In the genomic region with DNA sequence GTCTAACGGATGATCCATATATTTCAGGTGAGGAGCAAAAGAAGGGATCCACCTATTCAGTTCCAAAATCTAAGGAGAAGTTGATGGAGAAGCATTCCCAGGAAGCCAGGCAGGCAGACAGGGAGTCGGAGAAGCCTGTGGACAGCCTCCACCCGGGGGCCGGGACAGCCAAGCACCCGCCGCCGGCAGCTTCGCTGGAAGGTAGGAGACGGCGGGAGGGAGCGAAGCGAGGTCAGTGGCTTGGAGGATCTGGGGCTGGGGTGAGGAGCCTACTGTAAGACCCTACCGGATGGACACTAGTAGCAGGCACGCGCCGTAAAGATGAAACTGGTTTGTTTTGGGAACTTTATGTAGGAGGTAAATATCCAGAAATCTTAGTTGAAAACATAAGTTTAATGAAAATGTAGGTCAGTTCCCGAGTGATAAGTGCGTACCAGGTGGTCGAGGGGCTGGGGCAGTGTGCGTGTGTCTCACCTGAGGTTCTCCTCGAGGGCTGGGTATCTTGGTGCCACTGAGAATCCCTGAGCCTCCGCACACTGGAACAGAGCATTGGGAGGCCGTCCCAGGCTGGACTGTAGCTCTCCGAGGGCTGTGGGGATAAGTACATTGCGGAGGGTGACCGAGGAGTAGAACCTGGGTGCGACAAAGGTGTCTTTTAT, we compare ENCODE assay signal across 8 cellular contexts. TPM values are rescaled to one million over a fixed set of nuclear protein-coding genes. Genes with fewer than 3 reads are reported as not detected.
DNase-seq lines count a peak whose midpoint lies in the region; ATAC-seq and TF ChIP-seq lines count a peak whose summit lies in the region.

No MANE protein-coding gene starts in this region.

- peak overlapping the region; percentile 94 for H3K9ac ChIP-seq in BLaER1

- peak; percentile 33 for DNase-seq in activated CD4-positive, alpha-beta memory T cell treated with anti-CD3 and anti-CD28 coated beads, Interleukin-2, amount 10 ng/mL, durations not matched to agents 7 days and 5 days
- DNase-seq in cardiac septum (ENCODE audit: low spot score) (peak; percentile 50), sigmoid colon (no peak), germinal center (ENCODE audit: low spot score) (no peak)

- peak overlapping the region; percentile 95 for H3K4me2 ChIP-seq in BLaER1

- H3K27me3 ChIP-seq in BLaER1 = no peaks in the 10 kb centered on the region
- no peaks in the 10 kb centered on the region for H3K27me3 ChIP-seq in sigmoid colon

- no peak for ATAC-seq in GM21737 (IDR thresholded peaks at IDR 0.05; ENCODE audit: unreplicated experiment)
- ATAC-seq in HG03097 (IDR thresholded peaks at IDR 0.05; ENCODE audit: low FRiP score, unreplicated experiment) = no peak

- H3K36me3 Mint-ChIP-seq in activated CD4-positive, alpha-beta memory T cell treated with anti-CD3 and anti-CD28 coated beads, Interleukin-2, amount 10 ng/mL, durations not matched to agents 7 days and 5 days (ENCODE audit: low read depth) = peaks cover 36% of the 10 kb centered on the region

- intact Hi-C loops in cardiac septum (cut with DNase I) (no loop called here), sigmoid colon (cut with DNase I) (loop anchor here (5.0 kb wide), 1 partner anchor 64 kb away; a partner anchor contains a TSS)

- H3K4me3 ChIP-seq in BLaER1 = peak overlapping the region; percentile 97
- peak overlapping the region; percentile 93 for H3K4me3 ChIP-seq in HEK293 (ENCODE audit: low read depth, low read length)
- H3K4me3 ChIP-seq in sigmoid colon = peak overlapping the region; percentile 93 to 99 (median 97)

- H3K36me3 ChIP-seq in BLaER1 (peaks cover 49% of the 10 kb centered on the region), HEK293 (ENCODE audit: control insufficient read depth in 2 of 2, insufficient read depth in 1 of 2, low read length in 2 of 2) (peaks cover 7 to 49% of the 10 kb centered on the region in 2 experiments; a peak in 2 of 3 replicates), sigmoid colon (peaks cover 0 to 23% (median 1%) of the 10 kb centered on the region in 4 donors)

- peaks cover 49% of the 10 kb centered on the region for H3K4me1 Mint-ChIP-seq in activated CD4-positive, alpha-beta memory T cell treated with anti-CD3 and anti-CD28 coated beads, Interleukin-2, amount 10 ng/mL, durations not matched to agents 7 days and 5 days

- peak overlapping the region; percentile 90 for H3K4me3 Mint-ChIP-seq in activated CD4-positive, alpha-beta memory T cell treated with anti-CD3 and anti-CD28 coated beads, Interleukin-2, amount 10 ng/mL, durations not matched to agents 7 days and 5 days

- TF ChIP-seq POLR2A in sigmoid colon (IDR thresholded peaks at IDR 0.05) = no peak

- 9 to 20% methylated on average over 27 of the region's 27 CpGs for WGBS in sigmoid colon, 2 donors

- CTCF ChIA-PET in HEK293 (lab: Yijun Ruan, JAX) = interaction anchor here (0.7 to 1.1 kb wide), 3 partner anchors 9 to 96 kb away, joined by 3 read pairs; no protein-coding TSS in a partner anchor
- CTCF ChIA-PET in activated CD4-positive, alpha-beta memory T cell treated with anti-CD3 and anti-CD28 coated beads, Interleukin-2, amount 10 ng/mL, durations not matched to agents 7 days and 5 days (lab: Charles Lee) = interaction anchor here (2.0 kb wide), 1 partner anchor 42 kb away, joined by 7 read pairs; a partner anchor contains a TSS

- no peaks in the 10 kb centered on the region for H3K9me3 ChIP-seq in BLaER1
- H3K9me3 ChIP-seq in HEK293 (ENCODE audit: control insufficient read depth, insufficient read depth, low read depth, low read length) = no peaks in the 10 kb centered on the region
- H3K9me3 ChIP-seq in sigmoid colon = no peaks in the 10 kb centered on the region

- H3K27me3 Mint-ChIP-seq in activated CD4-positive, alpha-beta memory T cell treated with anti-CD3 and anti-CD28 coated beads, Interleukin-2, amount 10 ng/mL, durations not matched to agents 7 days and 5 days = no peaks in the 10 kb centered on the region

- H4K20me1 ChIP-seq in BLaER1 = peaks cover 36% of the 10 kb centered on the region

- POLR2A ChIA-PET in HEK293 (lab: Yijun Ruan, JAX) = interaction anchor here (0.8 to 1.9 kb wide), 2 partner anchors 28 to 43 kb away, joined by 3 to 8 read pairs; a partner anchor contains a TSS
- POLR2A ChIA-PET in activated CD4-positive, alpha-beta memory T cell treated with anti-CD3 and anti-CD28 coated beads, Interleukin-2, amount 10 ng/mL, durations not matched to agents 7 days and 5 days (lab: Charles Lee) = interaction anchor here (0.8 to 2.3 kb wide), 11 partner anchors 17 to 206 kb away, joined by 3 to 16 read pairs (median 3); a partner anchor contains a TSS

- H3K27ac ChIP-seq in BLaER1 (peak overlapping the region; percentile 76), HEK293 (ENCODE audit: extremely low read depth, low read depth, low read length) (peak overlapping the region; percentile 77), sigmoid colon (peak overlapping the region; percentile 83 to 86 (median 84))

- TF ChIP-seq CTCF in HEK293 (tag by site-specific recombination; IDR thresholded peaks at IDR 0.05) = no peak
- TF ChIP-seq CTCF in sigmoid colon (IDR thresholded peaks at IDR 0.05) = no peak

- peak overlapping the region; percentile 78 for H3K27ac Mint-ChIP-seq in activated CD4-positive, alpha-beta memory T cell treated with anti-CD3 and anti-CD28 coated beads, Interleukin-2, amount 10 ng/mL, durations not matched to agents 7 days and 5 days

- H3K4me1 ChIP-seq in BLaER1 = peaks cover 48% of the 10 kb centered on the region
- H3K4me1 ChIP-seq in HEK293 (ENCODE audit: control insufficient read depth, insufficient read depth, low read length) = 0 out of 2 replicates have a peak, but pooled peaks cover 3% of the 10 kb centered on the region
- H3K4me1 ChIP-seq in sigmoid colon = peaks cover 0 to 28% (median 23%) of the 10 kb centered on the region in 4 donors

- no peaks in the 10 kb centered on the region for H3K9me3 Mint-ChIP-seq in activated CD4-positive, alpha-beta memory T cell treated with anti-CD3 and anti-CD28 coated beads, Interleukin-2, amount 10 ng/mL, durations not matched to agents 7 days and 5 days

- TF ChIP-seq EP300 in sigmoid colon (IDR thresholded peaks at IDR 0.05) = no peak

TF ChIP-seq in HEK293, 187 proteins besides CTCF, POLR2A, EP300 and RAD21 (continues in another document):
- 0 out of 2 replicates have a peak, but pooled peaks have one; percentile 41 for TF ChIP-seq ZBTB17 (tag by site-specific recombination; IDR thresholded peaks at IDR 0.05)
- TF ChIP-seq ZBTB21 (tag by site-specific recombination; IDR thresholded peaks at IDR 0.05) = no peak
- TF ChIP-seq ZNF335 (tag by site-specific recombination; conservative IDR thresholded peaks at IDR 0.05) = peak; percentile 0
- TF ChIP-seq, protein P1, sequence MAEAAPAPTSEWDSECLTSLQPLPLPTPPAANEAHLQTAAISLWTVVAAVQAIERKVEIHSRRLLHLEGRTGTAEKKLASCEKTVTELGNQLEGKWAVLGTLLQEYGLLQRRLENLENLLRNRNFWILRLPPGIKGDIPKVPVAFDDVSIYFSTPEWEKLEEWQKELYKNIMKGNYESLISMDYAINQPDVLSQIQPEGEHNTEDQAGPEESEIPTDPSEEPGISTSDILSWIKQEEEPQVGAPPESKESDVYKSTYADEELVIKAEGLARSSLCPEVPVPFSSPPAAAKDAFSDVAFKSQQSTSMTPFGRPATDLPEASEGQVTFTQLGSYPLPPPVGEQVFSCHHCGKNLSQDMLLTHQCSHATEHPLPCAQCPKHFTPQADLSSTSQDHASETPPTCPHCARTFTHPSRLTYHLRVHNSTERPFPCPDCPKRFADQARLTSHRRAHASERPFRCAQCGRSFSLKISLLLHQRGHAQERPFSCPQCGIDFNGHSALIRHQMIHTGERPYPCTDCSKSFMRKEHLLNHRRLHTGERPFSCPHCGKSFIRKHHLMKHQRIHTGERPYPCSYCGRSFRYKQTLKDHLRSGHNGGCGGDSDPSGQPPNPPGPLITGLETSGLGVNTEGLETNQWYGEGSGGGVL (tag by site-specific recombination; IDR thresholded peaks at IDR 0.05) = no peak
- TF ChIP-seq, protein P2, sequence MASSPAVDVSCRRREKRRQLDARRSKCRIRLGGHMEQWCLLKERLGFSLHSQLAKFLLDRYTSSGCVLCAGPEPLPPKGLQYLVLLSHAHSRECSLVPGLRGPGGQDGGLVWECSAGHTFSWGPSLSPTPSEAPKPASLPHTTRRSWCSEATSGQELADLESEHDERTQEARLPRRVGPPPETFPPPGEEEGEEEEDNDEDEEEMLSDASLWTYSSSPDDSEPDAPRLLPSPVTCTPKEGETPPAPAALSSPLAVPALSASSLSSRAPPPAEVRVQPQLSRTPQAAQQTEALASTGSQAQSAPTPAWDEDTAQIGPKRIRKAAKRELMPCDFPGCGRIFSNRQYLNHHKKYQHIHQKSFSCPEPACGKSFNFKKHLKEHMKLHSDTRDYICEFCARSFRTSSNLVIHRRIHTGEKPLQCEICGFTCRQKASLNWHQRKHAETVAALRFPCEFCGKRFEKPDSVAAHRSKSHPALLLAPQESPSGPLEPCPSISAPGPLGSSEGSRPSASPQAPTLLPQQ (tag by site-specific recombination; IDR thresholded peaks at IDR 0.05) = no peak
- 0 out of 2 replicates have a peak, but pooled peaks have one; percentile 32 for TF ChIP-seq ZNF341 (tag by site-specific recombination; IDR thresholded peaks at IDR 0.05; ENCODE audit: low read depth)

RNA-seq across cellular contexts. Expression of a gene that starts 0.7 kb away (rescaled TPM):
- 1 to 10 TPM; 8.1 to 9.2 TPM for total RNA-seq in activated CD4-positive, alpha-beta memory T cell treated with anti-CD3 and anti-CD28 coated beads, Interleukin-2, amount 10 ng/mL, durations not matched to agents 7 days and 5 days
- 4.3 TPM for total RNA-seq in cardiac septum
- 1 to 10 TPM; 1.4 to 7.7 (median 5.9) TPM for total RNA-seq in sigmoid colon
- 1 to 10 TPM; 2.1 to 6.3 (median 4.2) TPM for polyA plus RNA-seq in sigmoid colon

RNA-seq across cellular contexts. Expression of a gene that starts 0.8 kb away (rescaled TPM):
- total RNA-seq in activated CD4-positive, alpha-beta memory T cell treated with anti-CD3 and anti-CD28 coated beads, Interleukin-2, amount 10 ng/mL, durations not matched to agents 7 days and 5 days = 100 to 1,000 TPM in 1 of 2 experiments, 10 to 100 TPM in 1; 93.8 to 102 TPM
- total RNA-seq in cardiac septum (46.0 TPM), sigmoid colon (10 to 100 TPM; 42.8 to 75.9 (median 59.3) TPM)
- 100 to 1,000 TPM in 2 of 3 donors, 10 to 100 TPM in 1; 95.5 to 157 (median 134) TPM for polyA plus RNA-seq in sigmoid colon

RNA-seq across cellular contexts. Expression of a gene that starts 28.1 kb away (rescaled TPM):
- total RNA-seq in activated CD4-positive, alpha-beta memory T cell treated with anti-CD3 and anti-CD28 coated beads, Interleukin-2, amount 10 ng/mL, durations not matched to agents 7 days and 5 days = 10 to 100 TPM; 73.2 to 74.0 TPM
- total RNA-seq in cardiac septum = 32.9 TPM
- 10 to 100 TPM; 17.8 to 62.3 (median 35.2) TPM for total RNA-seq in sigmoid colon
- 10 to 100 TPM; 34.0 to 96.0 (median 36.0) TPM for polyA plus RNA-seq in sigmoid colon

RNA-seq across cellular contexts. Expression of a gene that starts 43.2 kb away (rescaled TPM):
- total RNA-seq in activated CD4-positive, alpha-beta memory T cell treated with anti-CD3 and anti-CD28 coated beads, Interleukin-2, amount 10 ng/mL, durations not matched to agents 7 days and 5 days = 10 to 100 TPM in 1 of 2 experiments, 1 to 10 TPM in 1; 9.4 to 10.0 TPM
- total RNA-seq in cardiac septum (4.4 TPM), sigmoid colon (10 to 100 TPM in 1 of 4 donors, 1 to 10 TPM in 3; 3.5 to 12.6 (median 6.5) TPM)
- polyA plus RNA-seq in sigmoid colon = 10 to 100 TPM; 11.3 to 17.6 (median 12.6) TPM

RNA-seq across cellular contexts. Expression of a gene that starts 44.9 kb away (rescaled TPM):
- not detected for total RNA-seq in activated CD4-positive, alpha-beta memory T cell treated with anti-CD3 and anti-CD28 coated beads, Interleukin-2, amount 10 ng/mL, durations not matched to agents 7 days and 5 days
- total RNA-seq in cardiac septum (not detected), sigmoid colon (not detected)
- 1 to 10 TPM in 1 of 3 donors, under 1 TPM in 1, not detected in 1; 0.92 to 1.2 TPM for polyA plus RNA-seq in sigmoid colon

Comparison
In these comparisons a context has a peak if more than half of its experiments do, and no peak if none do; other contexts are left out.
1. DNase-seq: peak in activated CD4-positive, alpha-beta memory T cell treated with anti-CD3 and anti-CD28 coated beads, Interleukin-2, amount 10 ng/mL, durations not matched to agents 7 days and 5 days (single experiment) and cardiac septum (single experiment); none in sigmoid colon (single experiment) and germinal center (single experiment).
2. Peak in every context shown above with its lines, with median percentiles within 50 percentile points of each other: H3K27ac ChIP-seq and H3K4me3 ChIP-seq.